Comparison of ENCODE assay signal across 8 cellular contexts in the genomic region with DNA sequence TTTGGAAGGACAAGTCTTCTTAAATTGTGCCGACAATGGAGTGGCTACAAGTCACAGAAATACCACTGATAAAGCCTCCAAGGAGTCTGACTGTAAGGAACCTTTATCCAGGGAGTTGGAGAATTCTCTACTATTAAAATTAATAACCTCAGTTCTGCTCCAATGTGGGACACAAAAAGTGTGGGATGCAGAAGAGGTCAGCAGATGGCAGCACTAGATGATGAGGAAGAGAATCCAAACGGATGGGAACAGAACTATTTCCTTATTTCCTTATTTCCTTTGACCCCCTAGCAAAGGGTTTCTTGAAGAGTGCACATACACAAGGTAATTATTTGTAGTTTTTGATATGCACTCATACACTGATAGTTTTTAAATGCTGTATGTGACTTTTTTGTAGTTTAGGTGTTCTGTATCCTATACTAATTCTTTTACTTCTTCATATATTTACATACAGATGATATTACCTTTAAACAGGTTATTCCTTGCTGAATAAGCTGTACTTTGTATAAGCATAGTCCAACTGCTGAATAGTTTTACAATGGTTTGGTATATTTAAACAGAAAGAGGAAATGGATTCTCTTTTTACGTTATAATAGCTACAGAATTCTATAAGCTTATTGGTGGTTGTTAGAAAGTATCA. TPM values are rescaled to one million over a fixed set of nuclear protein-coding genes. Genes with fewer than 3 reads are reported as not detected.
DNase-seq lines count a peak whose midpoint lies in the region; ATAC-seq and TF ChIP-seq lines count a peak whose summit lies in the region.

No MANE protein-coding gene starts in this region.

- H3K27me3 ChIP-seq in hepatocyte: no peaks in the 10 kb centered on the region
- H3K27me3 ChIP-seq in thyroid gland: no peaks in the 10 kb centered on the region

- H3K79me2 ChIP-seq in hepatocyte: no peaks in the 10 kb centered on the region

- H3K27ac ChIP-seq in VCaP: no peak overlapping the region; the same call in 1 of the 2 replicates
- H3K27ac ChIP-seq in hepatocyte: no peak overlapping the region
- H3K27ac ChIP-seq in thyroid gland: no peak overlapping the region

- intact Hi-C loops in thyroid gland (cut with DNase I): no loop called here

- WGBS in hepatocyte (ENCODE audit: low lambda C conversion rate, missing lambda C conversion rate): 35% methylated on average over 3 of the region's 3 CpGs
- WGBS in thyroid gland, 2 donors: 46% methylated on average over 3 of the region's 3 CpGs

- H3K36me3 ChIP-seq in hepatocyte (replicated peaks; ENCODE audit: insufficient read depth, low read depth): no peaks in the 10 kb centered on the region
- H3K36me3 ChIP-seq in thyroid gland: no peaks in the 10 kb centered on the region

- no peak for TF ChIP-seq POLR2A in thyroid gland (IDR thresholded peaks at IDR 0.05)

- no peak overlapping the region for H3K4me2 ChIP-seq in hepatocyte

- TF ChIP-seq CTCF in LNCaP clone FGC (IDR thresholded peaks at IDR 0.05; ENCODE audit: control insufficient read depth, extremely low read depth, insufficient read depth): peak; percentile 81
- TF ChIP-seq CTCF in VCaP (conservative IDR thresholded peaks at IDR 0.05): peak; percentile 85
- peak; percentile 74 for TF ChIP-seq CTCF in hepatocyte (IDR thresholded peaks at IDR 0.05; ENCODE audit: poor library complexity)
- TF ChIP-seq CTCF in thyroid gland (IDR thresholded peaks at IDR 0.05): peak in 5 of 6 experiments; percentile 19 to 69 (median 55)

- H3K4me3 ChIP-seq in LNCaP clone FGC (ENCODE audit: low read depth, low read length) (no peak overlapping the region), hepatocyte (no peak overlapping the region), thyroid gland (replicated peaks in 1 of 3) (no peak overlapping the region)

- H3K9me2 ChIP-seq in hepatocyte (replicated peaks; ENCODE audit: insufficient read depth): no peaks in the 10 kb centered on the region

- peak; percentile 53 for DNase-seq in Daoy (ENCODE audit: low read depth)
- DNase-seq in LNCaP clone FGC (ENCODE audit: low read depth): no peak
- DNase-seq in hepatocyte (ENCODE audit: low spot score): peak; percentile 46
- DNase-seq in thyroid gland: peak; percentile 22 to 43

- no peak for ATAC-seq in GM21360 (IDR thresholded peaks at IDR 0.05; ENCODE audit: unreplicated experiment)
- ATAC-seq in HG02678 (IDR thresholded peaks at IDR 0.05; ENCODE audit: unreplicated experiment): no peak
- no peak for ATAC-seq in GM19035 (IDR thresholded peaks at IDR 0.05; ENCODE audit: unreplicated experiment)

- no peaks in the 10 kb centered on the region for H3K9me3 ChIP-seq in hepatocyte (ENCODE audit: low read depth)
- H3K9me3 ChIP-seq in thyroid gland: no peaks in the 10 kb centered on the region

- H3K4me1 ChIP-seq in hepatocyte (ENCODE audit: insufficient read depth) (no peaks in the 10 kb centered on the region), thyroid gland (no peaks in the 10 kb centered on the region)

- H4K20me1 ChIP-seq in hepatocyte (ENCODE audit: insufficient read depth, poor library complexity, severe bottlenecking): no peaks in the 10 kb centered on the region

- H2AFZ ChIP-seq in hepatocyte: no peak overlapping the region

RNA-seq across cellular contexts. Expression of gene NLGN1, which starts 25.6 kb away (rescaled TPM):
- 6.0 and 12.1 TPM in 2 replicates for total RNA-seq in Daoy (2014; rRNA removed; shearing (Covaris generic))
- total RNA-seq in hepatocyte (8.5 and 11.2 TPM in 2 replicates), thyroid gland (10 to 100 TPM in 1 of 4 donors, 1 to 10 TPM in 3; 2.4 to 13.9 (median 2.9) TPM)
- polyA plus RNA-seq in hepatocyte: 2.0 and 5.1 TPM in 2 replicates
